In genomic region chr2:220394433-220394832, GRCh38 we compare ENCODE assay signal across 14 cellular contexts.
A peak's percentile ranks its signal among the peaks of the same experiment; 100 is the strongest.
DNase-seq lines count a peak whose midpoint lies in the region; ATAC-seq and TF ChIP-seq lines count a peak whose summit lies in the region.
"Had no signal": no experiment of that assay in that cellular context is flagged by ENCODE, and none has a peak within 500 bp of the region (broad histone marks: within the 10 kb centered on the region; RNA-seq: fewer than 3 reads in every experiment).

No MANE protein-coding gene starts in this region.

- intact Hi-C loops in posterior cingulate gyrus (cut with DNase I): no loop called here
- intact Hi-C loops in natural killer cell (cut with micrococcal nuclease): no loop called here

- H3K9me3 Mint-ChIP-seq in natural killer cell: peaks cover 7 to 11% of the 10 kb centered on the region in 2 donors

- H3K4me1 Mint-ChIP-seq in natural killer cell: no peaks in the 10 kb centered on the region
- H3K4me1 Mint-ChIP-seq: endodermal cell had no signal

- H3K36me3 Mint-ChIP-seq in natural killer cell: no peaks in the 10 kb centered on the region

- no peak overlapping the region for H3K4me3 Mint-ChIP-seq in natural killer cell
- H3K4me3 Mint-ChIP-seq: endodermal cell had no signal

- H3K4me3 ChIP-seq in cardiac fibroblast (replicated peaks in 1 of 2; ENCODE audit: low read depth in 2 of 2, low read length in 2 of 2): no peak overlapping the region
- H3K4me3 ChIP-seq: A549, lower lobe of right lung, sigmoid colon had no signal

- DNase-seq in NCI-H2107 treated with DMSO at 0.1 percent for 48 hours (lab: John Stamatoyannopoulos, UW; ENCODE audit: unreplicated experiment) (peak; percentile 4), NCI-H2107 (lab: John Stamatoyannopoulos, UW) (no peak), NCI-H2171 treated with DMSO at 0.1 percent for 48 hours (lab: John Stamatoyannopoulos, UW) (peak; percentile 85), cardiac fibroblast (ENCODE audit: low read depth in 2 of 2) (peak; percentile 37 to 86), posterior cingulate gyrus (peak in 6 of 10 donors; percentile 11 to 76 (median 31)), natural killer cell (no peak), mesenteric fat pad (ENCODE audit: low spot score) (no peak)
- DNase-seq: activated effector memory CD4-positive, alpha-beta T cell treated with Interleukin-2 at 50 U/mL for 16 hours; endodermal cell; lower lobe of right lung; NCI-H510A; sigmoid colon had no signal

- H3K27ac Mint-ChIP-seq in natural killer cell: no peak overlapping the region
- H3K27ac Mint-ChIP-seq: endodermal cell had no signal

- ATAC-seq in natural killer cell: no peak
- ATAC-seq in GM18502 (IDR thresholded peaks at IDR 0.05; ENCODE audit: poor library complexity, unreplicated experiment): no peak
- ATAC-seq: A549, lower lobe of right lung had no signal

- TF ChIP-seq CTCF in cardiac fibroblast (IDR thresholded peaks at IDR 0.05; ENCODE audit: low read depth, low read length) (no peak), natural killer cell (IDR thresholded peaks at IDR 0.05) (no peak)

- no peaks in the 10 kb centered on the region for H3K27me3 Mint-ChIP-seq in natural killer cell (ENCODE audit: low read depth in 2 of 2)

Comparison
In these comparisons a context has a peak if more than half of its experiments do, and no peak if none do; other contexts are left out.
1. DNase-seq: peak in NCI-H2107 treated with DMSO at 0.1 percent for 48 hours (single experiment), NCI-H2171 treated with DMSO at 0.1 percent for 48 hours (single experiment), cardiac fibroblast (2 of 2) and posterior cingulate gyrus (6 of 10); none in NCI-H2107 (single experiment), natural killer cell (single experiment) and mesenteric fat pad (single experiment).